1 cellular context compared by ENCODE assay signal in the genomic region with DNA sequence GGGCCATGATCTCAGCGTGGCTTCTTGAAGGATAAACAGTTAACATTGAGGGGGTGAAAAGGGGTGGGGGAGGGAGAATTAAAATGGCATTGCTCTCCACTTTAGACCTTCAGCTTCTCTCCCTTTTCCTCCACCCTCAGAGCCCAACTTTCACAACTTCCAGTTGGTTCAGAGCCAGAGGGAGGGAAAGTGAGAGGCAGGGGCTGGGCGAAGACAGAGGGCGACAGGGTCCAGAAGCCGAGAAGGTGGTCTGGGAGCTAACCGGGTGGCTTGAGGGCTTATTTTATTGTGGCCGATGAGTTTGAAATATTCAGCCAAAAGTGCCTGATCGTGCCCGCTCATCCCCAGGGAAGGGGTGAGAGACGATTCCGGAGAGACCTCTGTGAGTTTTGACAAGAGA.
TF ChIP-seq lines count a peak whose summit lies in the region.

No MANE protein-coding gene starts in this region.

TF ChIP-seq in WTC11, 78 proteins besides CTCF, POLR2A, EP300 and RAD21 (continued from another document):
- TF ChIP-seq, protein P1, sequence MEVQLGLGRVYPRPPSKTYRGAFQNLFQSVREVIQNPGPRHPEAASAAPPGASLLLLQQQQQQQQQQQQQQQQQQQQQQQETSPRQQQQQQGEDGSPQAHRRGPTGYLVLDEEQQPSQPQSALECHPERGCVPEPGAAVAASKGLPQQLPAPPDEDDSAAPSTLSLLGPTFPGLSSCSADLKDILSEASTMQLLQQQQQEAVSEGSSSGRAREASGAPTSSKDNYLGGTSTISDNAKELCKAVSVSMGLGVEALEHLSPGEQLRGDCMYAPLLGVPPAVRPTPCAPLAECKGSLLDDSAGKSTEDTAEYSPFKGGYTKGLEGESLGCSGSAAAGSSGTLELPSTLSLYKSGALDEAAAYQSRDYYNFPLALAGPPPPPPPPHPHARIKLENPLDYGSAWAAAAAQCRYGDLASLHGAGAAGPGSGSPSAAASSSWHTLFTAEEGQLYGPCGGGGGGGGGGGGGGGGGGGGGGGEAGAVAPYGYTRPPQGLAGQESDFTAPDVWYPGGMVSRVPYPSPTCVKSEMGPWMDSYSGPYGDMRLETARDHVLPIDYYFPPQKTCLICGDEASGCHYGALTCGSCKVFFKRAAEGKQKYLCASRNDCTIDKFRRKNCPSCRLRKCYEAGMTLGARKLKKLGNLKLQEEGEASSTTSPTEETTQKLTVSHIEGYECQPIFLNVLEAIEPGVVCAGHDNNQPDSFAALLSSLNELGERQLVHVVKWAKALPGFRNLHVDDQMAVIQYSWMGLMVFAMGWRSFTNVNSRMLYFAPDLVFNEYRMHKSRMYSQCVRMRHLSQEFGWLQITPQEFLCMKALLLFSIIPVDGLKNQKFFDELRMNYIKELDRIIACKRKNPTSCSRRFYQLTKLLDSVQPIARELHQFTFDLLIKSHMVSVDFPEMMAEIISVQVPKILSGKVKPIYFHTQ (CRISPR knock-in tag; IDR thresholded peaks at IDR 0.05), result no peak
- TF ChIP-seq, protein P2, sequence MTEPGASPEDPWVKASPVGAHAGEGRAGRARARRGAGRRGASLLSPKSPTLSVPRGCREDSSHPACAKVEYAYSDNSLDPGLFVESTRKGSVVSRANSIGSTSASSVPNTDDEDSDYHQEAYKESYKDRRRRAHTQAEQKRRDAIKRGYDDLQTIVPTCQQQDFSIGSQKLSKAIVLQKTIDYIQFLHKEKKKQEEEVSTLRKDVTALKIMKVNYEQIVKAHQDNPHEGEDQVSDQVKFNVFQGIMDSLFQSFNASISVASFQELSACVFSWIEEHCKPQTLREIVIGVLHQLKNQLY (CRISPR knock-in tag; IDR thresholded peaks at IDR 0.05), result no peak
- TF ChIP-seq ZNF317 (CRISPR knock-in tag; IDR thresholded peaks at IDR 0.05; ENCODE audit: borderline replicate concordance, low read depth), result no peak
- TF ChIP-seq, protein P3, sequence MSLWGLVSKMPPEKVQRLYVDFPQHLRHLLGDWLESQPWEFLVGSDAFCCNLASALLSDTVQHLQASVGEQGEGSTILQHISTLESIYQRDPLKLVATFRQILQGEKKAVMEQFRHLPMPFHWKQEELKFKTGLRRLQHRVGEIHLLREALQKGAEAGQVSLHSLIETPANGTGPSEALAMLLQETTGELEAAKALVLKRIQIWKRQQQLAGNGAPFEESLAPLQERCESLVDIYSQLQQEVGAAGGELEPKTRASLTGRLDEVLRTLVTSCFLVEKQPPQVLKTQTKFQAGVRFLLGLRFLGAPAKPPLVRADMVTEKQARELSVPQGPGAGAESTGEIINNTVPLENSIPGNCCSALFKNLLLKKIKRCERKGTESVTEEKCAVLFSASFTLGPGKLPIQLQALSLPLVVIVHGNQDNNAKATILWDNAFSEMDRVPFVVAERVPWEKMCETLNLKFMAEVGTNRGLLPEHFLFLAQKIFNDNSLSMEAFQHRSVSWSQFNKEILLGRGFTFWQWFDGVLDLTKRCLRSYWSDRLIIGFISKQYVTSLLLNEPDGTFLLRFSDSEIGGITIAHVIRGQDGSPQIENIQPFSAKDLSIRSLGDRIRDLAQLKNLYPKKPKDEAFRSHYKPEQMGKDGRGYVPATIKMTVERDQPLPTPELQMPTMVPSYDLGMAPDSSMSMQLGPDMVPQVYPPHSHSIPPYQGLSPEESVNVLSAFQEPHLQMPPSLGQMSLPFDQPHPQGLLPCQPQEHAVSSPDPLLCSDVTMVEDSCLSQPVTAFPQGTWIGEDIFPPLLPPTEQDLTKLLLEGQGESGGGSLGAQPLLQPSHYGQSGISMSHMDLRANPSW (CRISPR knock-in tag; conservative IDR thresholded peaks at IDR 0.05; ENCODE audit: low read depth), result no peak
